Comparison of ENCODE assay signal across 9 cellular contexts in genomic region chr10:95864906-95865813, GRCh38. TPM values are rescaled to one million over a fixed set of nuclear protein-coding genes. Genes with fewer than 3 reads are reported as not detected.
DNase-seq lines count a peak whose midpoint lies in the region; ATAC-seq and TF ChIP-seq lines count a peak whose summit lies in the region.
"Had no signal": no experiment of that assay in that cellular context is flagged by ENCODE, and none has a peak within 500 bp of the region (broad histone marks: within the 10 kb centered on the region; RNA-seq: fewer than 3 reads in every experiment).

No MANE protein-coding gene starts in this region.

- in situ Hi-C loops in IMR-90 (cut with MboI; ENCODE audit: low sequenced_read_pairs): no loop called here

- H2AFZ ChIP-seq in IMR-90 (replicated peaks; ENCODE audit: low read length, poor library complexity): peak overlapping the region; percentile 71

- peak; percentile 78 for TF ChIP-seq RAD21 in IMR-90 (IDR thresholded peaks at IDR 0.05; ENCODE audit: low read length)

- H3K4me1 Mint-ChIP-seq in activated naive CD4-positive, alpha-beta T cell treated with anti-CD3 and anti-CD28 coated beads for 36 hours (ENCODE audit: low read depth): peaks cover 12% of the 10 kb centered on the region
- peaks cover 9% of the 10 kb centered on the region for H3K4me1 Mint-ChIP-seq in T-helper 17 cell

- H2BK120ac ChIP-seq in IMR-90 (ENCODE audit: low read depth, low read length): no peak overlapping the region

- 0 out of 2 replicates have a peak overlapping the region, but pooled peaks have one; percentile 11 for H3K9ac ChIP-seq in IMR-90 (ENCODE audit: low read depth, low read length)

- POLR2A ChIA-PET in IMR-90 (lab: Charles Lee; ENCODE audit: unreplicated experiment): no interaction called here

- H3K56ac ChIP-seq in IMR-90 (ENCODE audit: extremely low read depth, insufficient read depth, low read length): no peak overlapping the region

- ATAC-seq in GM21786 (IDR thresholded peaks at IDR 0.05; ENCODE audit: unreplicated experiment) (peak; percentile 89), IMR-90 (ENCODE audit: low read depth) (peak; percentile 99), T-helper 17 cell (peak; percentile 96)

- dilution Hi-C loops in IMR-90 (cut with HindIII; ENCODE audit: low sequenced_read_pairs, unreplicated experiment): no loop called here

- peaks cover 2% of the 10 kb centered on the region; the same call in 1 of the 2 replicates for H3K4me1 ChIP-seq in IMR-90 (ENCODE audit: control insufficient read depth, insufficient read depth, low read length)
- H3K4me1 ChIP-seq in tibial artery: peaks cover 0 to 9% (median 4%) of the 10 kb centered on the region in 4 donors

- H3K4ac ChIP-seq in IMR-90 (ENCODE audit: low read depth, low read length): peak overlapping the region; percentile 24; the same call in 1 of the 2 replicates

- H3K36me3 Mint-ChIP-seq in activated naive CD4-positive, alpha-beta T cell treated with anti-CD3 and anti-CD28 coated beads for 36 hours (ENCODE audit: low read depth): peaks cover 3% of the 10 kb centered on the region
- H3K36me3 Mint-ChIP-seq in T-helper 17 cell (ENCODE audit: low read depth): no peaks in the 10 kb centered on the region

- H2BK20ac ChIP-seq in IMR-90 (ENCODE audit: low read depth, low read length): no peak overlapping the region

- H2AK9ac ChIP-seq in IMR-90 (replicated peaks; ENCODE audit: low read depth, low read length, poor library complexity): no peak overlapping the region

- DNase-seq in activated naive CD4-positive, alpha-beta T cell treated with anti-CD3 and anti-CD28 coated beads for 36 hours: peak; percentile 64
- DNase-seq in activated naive CD4-positive, alpha-beta T cell treated with anti-CD3 and anti-CD28 coated beads, Interleukin-2, amount 50 U/mL, for 16 hours: no peak
- DNase-seq in IMR-90: peak; percentile 86
- peak in 1 of 3 donors; percentile 6 for DNase-seq in T-helper 17 cell
- peak in 4 of 10 donors; percentile 29 to 52 (median 39) for DNase-seq in dorsolateral prefrontal cortex
- peak; percentile 75 to 85 for DNase-seq in lung microvascular endothelial cell (ENCODE audit: low read depth in 2 of 2)
- peak in 1 of 2 donors; percentile 31 for DNase-seq in tibial artery

- TF ChIP-seq CTCF in IMR-90 (conservative IDR thresholded peaks at IDR 0.05; ENCODE audit: low read depth, low read length): peak; percentile 84
- peak in 54 of 56 donors; percentile 30 to 72 (median 55) for TF ChIP-seq CTCF in dorsolateral prefrontal cortex (IDR thresholded peaks at IDR 0.05 in 54 of 56, conservative IDR thresholded peaks at IDR 0.05 in 2 of 56; ENCODE audit: low read depth in 1 of 56, partially characterized antibody in 56 of 56)
- TF ChIP-seq CTCF in tibial artery (IDR thresholded peaks at IDR 0.05): peak; percentile 64 to 68

- no peak overlapping the region for H4K91ac ChIP-seq in IMR-90 (ENCODE audit: insufficient read depth, low read depth, low read length)

- no CpG with 5 or more reads among the region's 7 CpGs for WGBS in IMR-90 (ENCODE audit: extremely low coverage in 2 of 2, insufficient read length in 1 of 2), 2 experiments

- H3K27me3 Mint-ChIP-seq in activated naive CD4-positive, alpha-beta T cell treated with anti-CD3 and anti-CD28 coated beads for 36 hours (ENCODE audit: low read depth): no peaks in the 10 kb centered on the region
- H3K27me3 Mint-ChIP-seq in T-helper 17 cell: no peaks in the 10 kb centered on the region

- peak overlapping the region; percentile 45 for H3K4me2 ChIP-seq in IMR-90 (ENCODE audit: low read depth, low read length)

- intact Hi-C loops in activated naive CD4-positive, alpha-beta T cell treated with anti-CD3 and anti-CD28 coated beads for 36 hours (cut with micrococcal nuclease): loop anchor here (1.0 to 5.0 kb wide), 4 partner anchors 22 to 493 kb away; partner anchors contain the start of gene CC2D2B
- intact Hi-C loops in IMR-90 (cut with micrococcal nuclease) (loop anchor here (1.0 to 10.0 kb wide), 3 partner anchors 23 to 430 kb away; no protein-coding TSS in a partner anchor), dorsolateral prefrontal cortex (cut with DNase I) (no loop called here), tibial artery (cut with DNase I; ENCODE audit: low total_unique reads) (loop anchor here (5.0 kb wide), 1 partner anchor 173 kb away; the partner anchor contains the start of gene TCTN3)

- H2AK5ac ChIP-seq in IMR-90 (ENCODE audit: low read depth, low read length): no peak overlapping the region

- BruUV-seq in IMR-90 (replicated peaks; lab: Mats Ljungman, UMichigan): no TSS peak

- H3K27me3 ChIP-seq in IMR-90 (ENCODE audit: control insufficient read depth, insufficient read depth, low read length): no peaks in the 10 kb centered on the region
- no peaks in the 10 kb centered on the region for H3K27me3 ChIP-seq in dorsolateral prefrontal cortex
- no peaks in the 10 kb centered on the region for H3K27me3 ChIP-seq in tibial artery
- H3K27me3 ChIP-seq: ovary had no signal

- H4K5ac ChIP-seq in IMR-90 (ENCODE audit: low read depth, low read length): peak overlapping the region; percentile 24; the same call in 1 of the 2 replicates

- peak overlapping the region in 1 of 2 experiments; percentile 83; a peak in 2 of 4 replicates for H4K8ac ChIP-seq in IMR-90 (ENCODE audit: low read depth in 2 of 2, low read length in 2 of 2)

- no peak overlapping the region for H3K4me3 ChIP-seq in IMR-90 (ENCODE audit: insufficient read depth, low read depth, low read length)
- no peak overlapping the region for H3K4me3 ChIP-seq in dorsolateral prefrontal cortex
- H3K4me3 ChIP-seq in tibial artery: no peak overlapping the region
- H3K4me3 ChIP-seq: ovary had no signal

- H3K9me3 ChIP-seq in IMR-90 (ENCODE audit: control insufficient read depth, insufficient read depth, low read length) (no peaks in the 10 kb centered on the region), T-helper 17 cell (ENCODE audit: control insufficient read depth, low read length, poor library complexity, severe bottlenecking) (no peaks in the 10 kb centered on the region), tibial artery (no peaks in the 10 kb centered on the region)
- H3K9me3 ChIP-seq: ovary had no signal

- CTCF ChIA-PET in activated naive CD4-positive, alpha-beta T cell treated with anti-CD3 and anti-CD28 coated beads for 36 hours (lab: Charles Lee): interaction anchor here (0.6 to 3.8 kb wide), 10 partner anchors 12 to 240 kb away, joined by 3 to 54 read pairs (median 4); partner anchors contain the start of gene TCTN3
- CTCF ChIA-PET in IMR-90 (lab: Yijun Ruan, JAX): interaction anchor here (0.6 to 2.9 kb wide), 10 partner anchors 16 to 226 kb away, joined by 3 to 39 read pairs (median 4); partner anchors contain the start of gene TCTN3

- H2BK5ac ChIP-seq in IMR-90 (ENCODE audit: low read depth, low read length, poor library complexity, severe bottlenecking): no peak overlapping the region

- H3K18ac ChIP-seq in IMR-90 (ENCODE audit: low read depth, low read length): no peak overlapping the region

- H3K36me3 ChIP-seq in IMR-90 (ENCODE audit: control insufficient read depth, insufficient read depth, low read length): no peaks in the 10 kb centered on the region
- H3K36me3 ChIP-seq in tibial artery: peaks cover 50 to 63% (median 58%) of the 10 kb centered on the region in 3 donors
- H3K36me3 ChIP-seq: ovary had no signal

- no peak for TF ChIP-seq POLR2A in IMR-90 (IDR thresholded peaks at IDR 0.05; ENCODE audit: low read depth, low read length)

- H2BK15ac ChIP-seq in IMR-90 (ENCODE audit: low read depth, low read length): no peak overlapping the region

- H3K27ac ChIP-seq in IMR-90 (ENCODE audit: insufficient read depth, low read length) (peak overlapping the region; percentile 44; the same call in 1 of the 2 replicates), dorsolateral prefrontal cortex (peak overlapping the region in 7 of 59 donors; percentile 17 to 53 (median 44)), tibial artery (peak overlapping the region; percentile 27 to 47)
- H3K27ac ChIP-seq: ovary had no signal

- H3K79me1 ChIP-seq in IMR-90 (ENCODE audit: low read depth in 1 of 2, low read length in 2 of 2): no peaks in the 10 kb centered on the region

- H3K27ac Mint-ChIP-seq in activated naive CD4-positive, alpha-beta T cell treated with anti-CD3 and anti-CD28 coated beads for 36 hours: no peak overlapping the region
- H3K27ac Mint-ChIP-seq in T-helper 17 cell: peak overlapping the region; percentile 90

- H3K9me1 ChIP-seq in IMR-90 (ENCODE audit: insufficient read depth, low read length): no peaks in the 10 kb centered on the region; the same call in 1 of the 2 replicates

- H4K20me1 ChIP-seq in IMR-90 (ENCODE audit: insufficient read depth, low read length): no peaks in the 10 kb centered on the region

- H3K23ac ChIP-seq in IMR-90 (ENCODE audit: low read depth, low read length): no peak overlapping the region

- no peak overlapping the region for H3K4me3 Mint-ChIP-seq in activated naive CD4-positive, alpha-beta T cell treated with anti-CD3 and anti-CD28 coated beads for 36 hours
- H3K4me3 Mint-ChIP-seq in T-helper 17 cell: no peak overlapping the region

- H3K14ac ChIP-seq in IMR-90 (replicated peaks; ENCODE audit: low read depth, low read length): no peak overlapping the region

- H3K9me3 Mint-ChIP-seq in activated naive CD4-positive, alpha-beta T cell treated with anti-CD3 and anti-CD28 coated beads for 36 hours: no peaks in the 10 kb centered on the region

TF ChIP-seq in IMR-90, 13 proteins besides CTCF, POLR2A, EP300 and RAD21 (continues in another document):
- no peak for TF ChIP-seq MXI1 (IDR thresholded peaks at IDR 0.05; ENCODE audit: borderline replicate concordance, low read depth, low read length)
- peak; percentile 5; the same call in 1 of the 2 replicates for TF ChIP-seq FOS (IDR thresholded peaks at IDR 0.05; ENCODE audit: low read depth, low read length)
- no peak for TF ChIP-seq RCOR1 (IDR thresholded peaks at IDR 0.05; ENCODE audit: insufficient replicate concordance, low read length)
- no peak for TF ChIP-seq RFX5 (IDR thresholded peaks at IDR 0.05; ENCODE audit: low read depth, low read length)
- TF ChIP-seq NFE2L2 (IDR thresholded peaks at IDR 0.05; ENCODE audit: low read depth, low read length): no peak
- 0 out of 2 replicates have a peak, but pooled peaks have one; percentile 14 for TF ChIP-seq MAFK (IDR thresholded peaks at IDR 0.05; ENCODE audit: low read depth, low read length)
- no peak for TF ChIP-seq BHLHE40 (IDR thresholded peaks at IDR 0.05; ENCODE audit: low read depth, low read length)
- TF ChIP-seq CHD1 (IDR thresholded peaks at IDR 0.05; ENCODE audit: low read depth, low read length): no peak
- TF ChIP-seq MAZ (IDR thresholded peaks at IDR 0.05; ENCODE audit: borderline replicate concordance, low read depth, low read length): no peak

RNA-seq across cellular contexts. Expression of gene CC2D2B, which starts 42.6 kb away (rescaled TPM):
- not detected for total RNA-seq in activated naive CD4-positive, alpha-beta T cell treated with anti-CD3 and anti-CD28 coated beads for 36 hours
- total RNA-seq in IMR-90 (2012; rRNA removed): not detected in 2 replicates
- polyA plus RNA-seq in IMR-90 (2012; rRNA removed): not detected in 2 replicates
- polyA plus RNA-seq in IMR-90 (2012; cell fraction: cytosol; rRNA removed): not detected in 2 replicates
- not detected in 2 replicates for polyA plus RNA-seq in IMR-90 (2012; cell fraction: nucleus; rRNA removed; ENCODE audit: low replicate concordance)
- under 1 TPM; 0.17 to 0.55 TPM for total RNA-seq in T-helper 17 cell
- total RNA-seq in dorsolateral prefrontal cortex: 10 to 100 TPM in 1 of 120 experiments, 1 to 10 TPM in 119; 1.1 to 10.2 (median 4.1) TPM
- 0.22 TPM in 1 of 2 replicates, not detected in the other for total RNA-seq in lung microvascular endothelial cell

Comparison
In these comparisons a context has a peak if more than half of its experiments do, and no peak if none do; other contexts are left out.
1. intact Hi-C loops: an anchor here in activated naive CD4-positive, alpha-beta T cell treated with anti-CD3 and anti-CD28 coated beads for 36 hours (1.0 to 5.0 kb wide), IMR-90 (1.0 to 10.0 kb wide) and tibial artery (5.0 kb wide); none called in dorsolateral prefrontal cortex.